In genomic region chrX:140712413-140713173, GRCh38 we compare ENCODE assay signal across 9 cellular contexts. TPM values are rescaled to one million over a fixed set of nuclear protein-coding genes. Genes with fewer than 3 reads are reported as not detected.
DNase-seq lines count a peak whose midpoint lies in the region; ATAC-seq and TF ChIP-seq lines count a peak whose summit lies in the region.
"Had no signal": no experiment of that assay in that cellular context is flagged by ENCODE, and none has a peak within 500 bp of the region (broad histone marks: within the 10 kb centered on the region; RNA-seq: fewer than 3 reads in every experiment).

No MANE protein-coding gene starts in this region.

- intact Hi-C loops in stomach (cut with DNase I; ENCODE audit: low total_unique reads) = no loop called here

- TF ChIP-seq EP300 in stomach (IDR thresholded peaks at IDR 0.05) = no peak

- WGBS in stomach, 5 donors = 3 to 29% (median 9%) methylated on average over 14 to 16 of the region's 16 CpGs

- peak; percentile 38 for DNase-seq in NCI-H345 (lab: John Stamatoyannopoulos, UW)
- no peak for DNase-seq in NCI-H345 treated with DMSO at 0.1 percent for 48 hours (lab: John Stamatoyannopoulos, UW; ENCODE audit: unreplicated experiment)
- DNase-seq in NCI-H748 treated with DMSO at 0.1 percent for 48 hours (lab: John Stamatoyannopoulos, UW) = peak; percentile 62
- DNase-seq in brain microvascular endothelial cell = peak; percentile 74
- DNase-seq in kidney glomerular epithelial cell (lab: John Stamatoyannopoulos, UW) = peak; percentile 50
- DNase-seq in stomach = peak; percentile 38
- no peak for DNase-seq in NCI-H2196 (lab: John Stamatoyannopoulos, UW; ENCODE audit: unreplicated experiment)
- DNase-seq: activated B cell treated with CpG ODN at 0.5 μM for 24 hours had no signal

- in situ Hi-C loops in brain microvascular endothelial cell (cut with HindIII; ENCODE audit: low pct_ligation_motif_present, low sequenced_read_pairs) = no loop called here

- no peaks in the 10 kb centered on the region for H3K27me3 ChIP-seq in brain microvascular endothelial cell (replicated peaks)
- no peaks in the 10 kb centered on the region for H3K27me3 ChIP-seq in stomach

- peak overlapping the region; percentile 21 for H3K4me3 ChIP-seq in brain microvascular endothelial cell (ENCODE audit: low read depth, low read length)
- H3K4me3 ChIP-seq in stomach = peak overlapping the region; percentile 9 to 26 (median 24)

- no peak overlapping the region for H3K27ac ChIP-seq in brain microvascular endothelial cell
- no peak overlapping the region for H3K27ac ChIP-seq in stomach

- H3K36me3 ChIP-seq in brain microvascular endothelial cell (replicated peaks) = no peaks in the 10 kb centered on the region
- H3K36me3 ChIP-seq in stomach = no peaks in the 10 kb centered on the region

- TF ChIP-seq CTCF in brain microvascular endothelial cell (IDR thresholded peaks at IDR 0.05; ENCODE audit: low read depth, low read length, missing control alignments) (no peak), stomach (IDR thresholded peaks at IDR 0.05) (no peak)

- TF ChIP-seq POLR2A in stomach (IDR thresholded peaks at IDR 0.05) = no peak

- H3K4me1 ChIP-seq in stomach = peaks cover 0 to 9% (median 3%) of the 10 kb centered on the region in 4 donors

- no peak for ATAC-seq in HG03565 (IDR thresholded peaks at IDR 0.05; ENCODE audit: unreplicated experiment)

- H3K9me3 ChIP-seq in stomach = no peaks in the 10 kb centered on the region

RNA-seq across cellular contexts. Expression of gene LINC00632, which starts 3.0 kb away (rescaled TPM):
- 10 to 100 TPM in 3 of 5 donors, 1 to 10 TPM in 2; 1.2 to 45.4 (median 19.2) TPM for total RNA-seq in stomach
- polyA plus RNA-seq in stomach = 1 to 10 TPM in 2 of 3 donors, under 1 TPM in 1; 0.25 to 1.8 (median 1.1) TPM

Comparison
In these comparisons a context has a peak if more than half of its experiments do, and no peak if none do; other contexts are left out.
1. DNase-seq: peak in NCI-H345 (single experiment), NCI-H748 treated with DMSO at 0.1 percent for 48 hours (single experiment), brain microvascular endothelial cell (single experiment), kidney glomerular epithelial cell (single experiment) and stomach (single experiment); none in NCI-H345 treated with DMSO at 0.1 percent for 48 hours (single experiment) and NCI-H2196 (single experiment).